ENCODE assay signal across 8 cellular contexts in the genomic region with DNA sequence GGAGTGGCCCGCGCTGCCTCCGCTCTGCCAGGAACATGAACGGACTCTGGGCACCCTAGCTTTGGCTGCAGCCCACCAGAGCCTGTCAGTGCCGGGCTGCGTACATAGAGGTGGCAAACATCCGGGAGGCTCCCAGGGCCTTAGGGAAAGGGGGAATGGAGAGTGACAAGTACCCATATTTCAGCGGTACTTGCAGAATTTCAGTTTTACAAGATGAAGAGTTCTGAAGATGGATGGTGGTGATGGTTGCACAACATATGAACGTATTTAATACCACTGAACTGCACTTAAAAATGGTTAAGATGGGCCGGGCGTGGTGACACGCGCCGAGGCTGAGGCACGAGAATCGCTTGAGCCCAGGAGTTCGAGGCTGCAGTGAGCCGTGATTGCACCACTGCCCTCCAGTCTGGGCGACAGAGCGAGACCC. TPM values are rescaled to one million over a fixed set of nuclear protein-coding genes. Genes with fewer than 3 reads are reported as not detected.
DNase-seq lines count a peak whose midpoint lies in the region; ATAC-seq and TF ChIP-seq lines count a peak whose summit lies in the region.

No MANE protein-coding gene starts in this region.

- POLR2A ChIA-PET in activated CD8-positive, alpha-beta T cell treated with anti-CD3 and anti-CD28 coated beads, Interleukin-2, amount 10 ng/mL, durations not matched to agents 7 days and 5 days (lab: Charles Lee), result interaction anchor here (0.7 to 7.4 kb wide), 9 partner anchors 9 to 374 kb away, joined by 3 to 140 read pairs (median 5); a partner anchor contains a TSS

- H3K4me3 Mint-ChIP-seq in activated CD8-positive, alpha-beta T cell treated with anti-CD3 and anti-CD28 coated beads, Interleukin-2, amount 10 ng/mL, durations not matched to agents 7 days and 5 days, result peak overlapping the region; percentile 97
- H3K4me3 Mint-ChIP-seq in stimulated activated naive CD8-positive, alpha-beta T cell treated with anti-CD3 and anti-CD28 coated beads, Interleukin-15, amount 100 ng/mL, for 72 hours, result peak overlapping the region; percentile 98 to 99

- no peaks in the 10 kb centered on the region for H3K9me3 Mint-ChIP-seq in activated CD8-positive, alpha-beta T cell treated with anti-CD3 and anti-CD28 coated beads, Interleukin-2, amount 10 ng/mL, durations not matched to agents 7 days and 5 days (ENCODE audit: insufficient read depth)
- no peaks in the 10 kb centered on the region for H3K9me3 Mint-ChIP-seq in stimulated activated naive CD8-positive, alpha-beta T cell treated with anti-CD3 and anti-CD28 coated beads, Interleukin-15, amount 100 ng/mL, for 72 hours

- no peak for TF ChIP-seq CTCF in GM13976 (IDR thresholded peaks at IDR 0.05; ENCODE audit: borderline replicate concordance, control extremely low read depth, extremely low read depth, insufficient read depth, missing control alignments)

- no peaks in the 10 kb centered on the region for H3K27me3 Mint-ChIP-seq in activated CD8-positive, alpha-beta T cell treated with anti-CD3 and anti-CD28 coated beads, Interleukin-2, amount 10 ng/mL, durations not matched to agents 7 days and 5 days (ENCODE audit: low read depth)
- H3K27me3 Mint-ChIP-seq in stimulated activated naive CD8-positive, alpha-beta T cell treated with anti-CD3 and anti-CD28 coated beads, Interleukin-15, amount 100 ng/mL, for 72 hours, result no peaks in the 10 kb centered on the region

- DNase-seq in NOMO-1 treated with DMSO at 0.1 percent for 48 hours (lab: John Stamatoyannopoulos, UW; ENCODE audit: unreplicated experiment), result peak; percentile 74
- no peak for DNase-seq in NOMO-1 treated with dmso at 0.1 percent for 144 hours (lab: John Stamatoyannopoulos, UW; ENCODE audit: unreplicated experiment)
- DNase-seq in activated CD8-positive, alpha-beta T cell treated with anti-CD3 and anti-CD28 coated beads, Interleukin-2, amount 10 ng/mL, durations not matched to agents 7 days and 5 days, result no peak
- DNase-seq in stimulated activated naive CD8-positive, alpha-beta T cell treated with anti-CD3 and anti-CD28 coated beads, Interleukin-15, amount 100 ng/mL, for 72 hours, result no peak
- no peak for DNase-seq in hepatic stellate cell (ENCODE audit: low spot score)
- DNase-seq in GM13976 (ENCODE audit: low spot score), result no peak

- peak overlapping the region; percentile 100 for H3K27ac Mint-ChIP-seq in activated CD8-positive, alpha-beta T cell treated with anti-CD3 and anti-CD28 coated beads, Interleukin-2, amount 10 ng/mL, durations not matched to agents 7 days and 5 days
- peak overlapping the region; percentile 99 to 100 for H3K27ac Mint-ChIP-seq in stimulated activated naive CD8-positive, alpha-beta T cell treated with anti-CD3 and anti-CD28 coated beads, Interleukin-15, amount 100 ng/mL, for 72 hours

- in situ Hi-C loops in GM13976 (cut with MboI; ENCODE audit: low sequenced_read_pairs, unreplicated experiment), result no loop called here

- H3K4me1 Mint-ChIP-seq in activated CD8-positive, alpha-beta T cell treated with anti-CD3 and anti-CD28 coated beads, Interleukin-2, amount 10 ng/mL, durations not matched to agents 7 days and 5 days (ENCODE audit: low read depth), result peaks cover 50% of the 10 kb centered on the region
- H3K4me1 Mint-ChIP-seq in stimulated activated naive CD8-positive, alpha-beta T cell treated with anti-CD3 and anti-CD28 coated beads, Interleukin-15, amount 100 ng/mL, for 72 hours, result peaks cover 65% of the 10 kb centered on the region

- H3K36me3 Mint-ChIP-seq in activated CD8-positive, alpha-beta T cell treated with anti-CD3 and anti-CD28 coated beads, Interleukin-2, amount 10 ng/mL, durations not matched to agents 7 days and 5 days (ENCODE audit: low read depth), result peaks cover 38% of the 10 kb centered on the region

- ATAC-seq in activated CD8-positive, alpha-beta T cell treated with anti-CD3 and anti-CD28 coated beads, Interleukin-2, amount 10 ng/mL, durations not matched to agents 7 days and 5 days, result no peak
- ATAC-seq in stimulated activated naive CD8-positive, alpha-beta T cell treated with anti-CD3 and anti-CD28 coated beads, Interleukin-15, amount 100 ng/mL, for 72 hours, result no peak
- ATAC-seq in GM19035 (IDR thresholded peaks at IDR 0.05; ENCODE audit: unreplicated experiment), result no peak

- H3K4me3 ChIP-seq in iPS-11a (ENCODE audit: low read depth, low read length), result peak overlapping the region; percentile 95

- CTCF ChIA-PET in activated CD8-positive, alpha-beta T cell treated with anti-CD3 and anti-CD28 coated beads, Interleukin-2, amount 10 ng/mL, durations not matched to agents 7 days and 5 days (lab: Charles Lee), result interaction anchor here (0.9 to 5.3 kb wide), 18 partner anchors 8 to 376 kb away, joined by 3 to 92 read pairs (median 4); a partner anchor contains a TSS

RNA-seq across cellular contexts. Expression of a gene that starts 0.9 kb away (rescaled TPM):
- 100 to 1,000 TPM; 162 to 164 TPM for total RNA-seq in activated CD8-positive, alpha-beta T cell treated with anti-CD3 and anti-CD28 coated beads, Interleukin-2, amount 10 ng/mL, durations not matched to agents 7 days and 5 days

RNA-seq across cellular contexts. Expression of a gene that starts 20.6 kb away (rescaled TPM):
- total RNA-seq in activated CD8-positive, alpha-beta T cell treated with anti-CD3 and anti-CD28 coated beads, Interleukin-2, amount 10 ng/mL, durations not matched to agents 7 days and 5 days, result 100 to 1,000 TPM; 191 to 208 TPM

RNA-seq across cellular contexts. Expression of a gene that starts 51.6 kb away (rescaled TPM):
- 10 to 100 TPM; 79.7 to 85.4 TPM for total RNA-seq in activated CD8-positive, alpha-beta T cell treated with anti-CD3 and anti-CD28 coated beads, Interleukin-2, amount 10 ng/mL, durations not matched to agents 7 days and 5 days
